Comparison of ENCODE assay signal across 10 cellular contexts in the genomic region with DNA sequence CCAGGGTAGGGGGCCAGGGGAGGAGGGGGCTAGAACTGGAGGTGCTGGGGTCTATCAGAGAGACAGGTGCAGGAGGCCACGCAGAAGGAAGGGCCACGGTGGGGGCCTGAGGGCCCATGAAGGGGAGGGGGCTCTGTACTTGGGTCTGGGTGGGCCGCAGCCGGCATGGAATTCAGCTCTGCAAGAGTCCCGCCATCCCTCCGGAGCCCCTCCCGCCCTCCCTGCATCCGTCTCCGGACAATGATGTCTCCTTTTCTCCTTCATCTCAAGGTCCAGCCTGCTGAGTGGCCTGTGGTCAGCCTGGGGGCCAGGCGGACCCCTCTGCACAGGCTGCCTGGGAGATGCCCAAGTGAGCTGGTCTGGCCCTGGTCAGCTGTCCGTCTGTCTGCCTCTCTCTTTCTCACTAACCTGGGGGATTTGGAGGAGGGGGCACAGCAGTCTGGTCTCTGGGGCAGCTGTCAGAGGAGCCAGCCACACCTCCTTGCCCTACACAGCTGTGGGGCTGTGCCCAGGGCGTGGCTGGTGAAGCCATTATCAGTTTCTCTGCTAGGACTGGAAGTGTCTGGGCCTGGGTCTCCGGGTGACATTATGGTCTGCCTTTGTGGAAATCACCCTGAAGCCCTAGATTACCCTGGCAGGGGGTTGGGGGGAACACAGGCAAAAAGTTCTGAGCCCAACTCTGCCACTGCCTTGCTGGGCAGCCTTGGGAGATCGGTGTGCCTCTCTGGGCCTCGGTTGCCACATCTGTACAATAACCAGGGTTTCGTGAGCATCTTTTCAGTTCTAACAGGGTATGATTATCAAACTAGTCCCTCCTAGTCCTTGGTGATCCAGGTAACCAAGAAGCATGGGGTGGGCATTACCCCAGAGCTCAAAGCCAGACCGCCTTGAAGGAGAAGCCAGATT. TPM values are rescaled to one million over a fixed set of nuclear protein-coding genes. Genes with fewer than 3 reads are reported as not detected.
DNase-seq lines count a peak whose midpoint lies in the region; ATAC-seq and TF ChIP-seq lines count a peak whose summit lies in the region.
"Had no signal": no experiment of that assay in that cellular context is flagged by ENCODE, and none has a peak within 500 bp of the region (broad histone marks: within the 10 kb centered on the region; RNA-seq: fewer than 3 reads in every experiment).

No MANE protein-coding gene starts in this region.

- H3K4me2 ChIP-seq in BLaER1 treated with 17β-estradiol and CSF1 and Interleukin-3, amounts not matched to agents 10 nM and 100 nM = peak overlapping the region in 9 of 11 experiments; percentile 81 to 97 (median 95); a peak in 18 of 22 replicates
- H3K4me2 ChIP-seq in parathyroid adenoma (ENCODE audit: low read length) = peak overlapping the region; percentile 86

- 50% methylated on average over 17 of the region's 17 CpGs for WGBS in HUES64
- WGBS in esophagus, 2 donors = 76 to 89% methylated on average over 7 to 17 of the region's 17 CpGs

- ATAC-seq in HG03175 (IDR thresholded peaks at IDR 0.05; ENCODE audit: unreplicated experiment) = no peak
- ATAC-seq in HG02678 (IDR thresholded peaks at IDR 0.05; ENCODE audit: unreplicated experiment) = no peak
- no peak for ATAC-seq in GM18520 (IDR thresholded peaks at IDR 0.05; ENCODE audit: unreplicated experiment)

- peak overlapping the region in 9 of 10 experiments; percentile 51 to 73 (median 62); a peak in 15 of 20 replicates for H3K4me3 ChIP-seq in BLaER1 treated with 17β-estradiol and CSF1 and Interleukin-3, amounts not matched to agents 10 nM and 100 nM
- H3K4me3 ChIP-seq in HUES64 (ENCODE audit: low read length) (peak overlapping the region; percentile 68), esophagus (ENCODE audit: low read depth in 1 of 2, low read length in 2 of 2) (peak overlapping the region; percentile 58 to 68), parathyroid adenoma (ENCODE audit: low read depth, low read length) (no peak overlapping the region)

- H3K27me3 ChIP-seq in BLaER1 treated with 17β-estradiol and CSF1 and Interleukin-3, amounts not matched to agents 10 nM and 100 nM = peaks cover 59 to 74% (median 71%) of the 10 kb centered on the region in 11 experiments
- H3K27me3 ChIP-seq in HUES64 (ENCODE audit: insufficient read depth, low read length) (peaks cover 47% of the 10 kb centered on the region), esophagus (ENCODE audit: control insufficient read depth in 1 of 2, insufficient read depth in 2 of 2, low read length in 2 of 2) (no peaks in the 10 kb centered on the region), parathyroid adenoma (ENCODE audit: control insufficient read depth, insufficient read depth, low read length) (no peaks in the 10 kb centered on the region)

- peaks cover 0 to 6% (median 0%) of the 10 kb centered on the region in 11 experiments; a peak in 5 of 22 replicates for H4K20me1 ChIP-seq in BLaER1 treated with 17β-estradiol and CSF1 and Interleukin-3, amounts not matched to agents 10 nM and 100 nM

- H2AFZ ChIP-seq in parathyroid adenoma = no peak overlapping the region

- no peak overlapping the region; a peak in 1 of 22 replicates for H3K9ac ChIP-seq in BLaER1 treated with 17β-estradiol and CSF1 and Interleukin-3, amounts not matched to agents 10 nM and 100 nM
- H3K9ac ChIP-seq in HUES64 (ENCODE audit: low read depth, low read length) (no peak overlapping the region), parathyroid adenoma (no peak overlapping the region)

- no peak for DNase-seq in germinal center (ENCODE audit: low spot score)
- DNase-seq: activated CD8-positive, alpha-beta memory T cell treated with anti-CD3 and anti-CD28 coated beads, Interleukin-2, amount 10 ng/mL, durations not matched to agents 7 days and 5 days; stimulated activated CD8-positive, alpha-beta memory T cell treated with anti-CD3 and anti-CD28 coated beads, Interleukin-4, amount 100 ng/mL, for 48 hours had no signal

- H3K27ac ChIP-seq in BLaER1 treated with 17β-estradiol and CSF1 and Interleukin-3, amounts not matched to agents 10 nM and 100 nM = no peak overlapping the region
- H3K27ac ChIP-seq in HUES64 (ENCODE audit: low read depth, low read length) (no peak overlapping the region), esophagus (ENCODE audit: low read depth in 2 of 2, low read length in 1 of 2) (no peak overlapping the region), parathyroid adenoma (no peak overlapping the region)

- no peaks in the 10 kb centered on the region for H3K36me3 ChIP-seq in BLaER1 treated with 17β-estradiol and CSF1 and Interleukin-3, amounts not matched to agents 10 nM and 100 nM
- H3K36me3 ChIP-seq in HUES64 (ENCODE audit: insufficient read depth, low read length) = no peaks in the 10 kb centered on the region; the same call in 1 of the 2 replicates
- peaks cover 0 to 7% of the 10 kb centered on the region in 2 donors for H3K36me3 ChIP-seq in esophagus (ENCODE audit: control insufficient read depth in 2 of 2, insufficient read depth in 2 of 2, low read length in 1 of 2)
- H3K36me3 ChIP-seq in parathyroid adenoma (ENCODE audit: control insufficient read depth, insufficient read depth, low read length) = no peaks in the 10 kb centered on the region

- H3K79me2 ChIP-seq in parathyroid adenoma = no peaks in the 10 kb centered on the region

- no peak for TF ChIP-seq CTCF in parathyroid adenoma (IDR thresholded peaks at IDR 0.05)

- H3K9me3 ChIP-seq in BLaER1 treated with 17β-estradiol and CSF1 and Interleukin-3, amounts not matched to agents 10 nM and 100 nM (replicated peaks in 1 of 11) = peaks cover 0 to 5% (median 0%) of the 10 kb centered on the region in 11 experiments; a peak in 2 of 22 replicates
- no peaks in the 10 kb centered on the region for H3K9me3 ChIP-seq in HUES64 (ENCODE audit: insufficient read depth, low read depth, low read length)
- H3K9me3 ChIP-seq in esophagus (ENCODE audit: control insufficient read depth in 2 of 2, insufficient read depth in 1 of 2, low read depth in 1 of 2, low read length in 1 of 2) = no peaks in the 10 kb centered on the region
- no peaks in the 10 kb centered on the region for H3K9me3 ChIP-seq in parathyroid adenoma (ENCODE audit: control insufficient read depth, low read length)

- peaks cover 0 to 39% (median 28%) of the 10 kb centered on the region in 10 experiments; a peak in 18 of 20 replicates for H3K4me1 ChIP-seq in BLaER1 treated with 17β-estradiol and CSF1 and Interleukin-3, amounts not matched to agents 10 nM and 100 nM
- H3K4me1 ChIP-seq in HUES64 (ENCODE audit: insufficient read depth, low read length) = peaks cover 11% of the 10 kb centered on the region
- peaks cover 3 to 9% of the 10 kb centered on the region in 2 donors for H3K4me1 ChIP-seq in esophagus (ENCODE audit: control insufficient read depth in 2 of 2, insufficient read depth in 2 of 2, low read length in 1 of 2)
- peaks cover 3% of the 10 kb centered on the region for H3K4me1 ChIP-seq in parathyroid adenoma

RNA-seq across cellular contexts. Expression of a gene that starts 19.0 kb away (rescaled TPM):
- polyA plus RNA-seq in HUES64 (2013, experiment 1 of 2) = 203 TPM
- 252 TPM for polyA plus RNA-seq in HUES64 (2013, experiment 2 of 2)
- 1,000 to 10,000 TPM; 4,444 to 4,845 TPM for polyA plus RNA-seq in esophagus
